8 cellular contexts compared by ENCODE assay signal in the genomic region with DNA sequence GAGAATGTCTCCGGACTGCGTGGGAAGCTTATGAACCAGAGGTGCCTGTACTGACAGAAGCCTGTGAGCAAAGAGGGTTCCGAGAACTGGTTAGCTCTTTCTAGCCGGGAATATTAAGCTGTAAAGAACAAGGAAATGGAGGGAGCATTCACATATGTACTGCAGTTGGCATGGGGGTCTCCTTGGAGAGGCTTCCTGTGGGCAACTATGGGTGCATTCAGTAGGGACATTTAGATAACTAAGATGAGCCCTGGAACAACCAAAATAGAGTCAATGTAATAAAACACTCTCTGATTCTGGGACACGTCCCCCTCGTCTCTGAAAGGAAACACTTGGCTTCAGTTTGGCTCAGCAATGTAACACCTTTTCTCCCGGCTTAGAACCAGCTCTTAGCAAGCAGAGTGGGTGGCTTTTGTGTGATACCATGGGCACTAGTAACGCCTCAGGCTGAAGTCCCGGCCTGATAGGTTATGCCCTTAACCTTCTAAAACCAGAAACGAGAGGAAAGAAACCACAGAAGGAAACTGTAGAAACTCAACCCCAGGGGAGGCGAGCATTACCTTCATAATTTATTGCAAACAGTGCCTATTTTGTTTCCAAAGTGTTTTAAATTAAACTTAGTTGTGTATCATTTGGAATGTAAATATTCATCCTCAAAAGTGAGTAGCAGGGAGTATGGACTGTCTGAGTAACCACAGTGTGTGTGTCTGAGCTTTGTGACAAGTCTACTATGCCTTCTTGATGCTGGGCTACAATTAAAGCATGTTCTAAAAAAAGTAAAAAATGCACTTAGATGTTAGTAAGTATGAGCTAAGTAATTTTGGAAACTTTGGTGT. TPM values are rescaled to one million over a fixed set of nuclear protein-coding genes. Genes with fewer than 3 reads are reported as not detected.
A peak's percentile ranks its signal among the peaks of the same experiment; 100 is the strongest.
DNase-seq lines count a peak whose midpoint lies in the region; ATAC-seq lines count a peak whose summit lies in the region.

No MANE protein-coding gene starts in this region.

- H3K4me1 ChIP-seq in effector memory CD4-positive, alpha-beta T cell (ENCODE audit: control insufficient read depth, insufficient read depth, low read length, poor library complexity, severe bottlenecking): peaks cover 65% of the 10 kb centered on the region

- H3K27ac ChIP-seq in effector memory CD4-positive, alpha-beta T cell (ENCODE audit: insufficient read depth, low read length, poor library complexity, severe bottlenecking): peak overlapping the region; percentile 92

- no peaks in the 10 kb centered on the region for H3K9me3 Mint-ChIP-seq in T-cell

- POLR2A ChIA-PET in T-cell (lab: Charles Lee): interaction anchor here (0.6 to 2.2 kb wide), 8 partner anchors 13 to 487 kb away, joined by 3 to 8 read pairs (median 4); no protein-coding TSS in a partner anchor

- no peaks in the 10 kb centered on the region for H3K36me3 ChIP-seq in effector memory CD4-positive, alpha-beta T cell (ENCODE audit: control insufficient read depth, insufficient read depth, low read length)

- no peaks in the 10 kb centered on the region for H3K36me3 Mint-ChIP-seq in T-cell

- DNase-seq in T-cell: peak in 30 of 34 experiments; percentile 12 to 63 (median 39)
- peak in 2 of 3 donors; percentile 4 to 20 for DNase-seq in effector memory CD4-positive, alpha-beta T cell
- DNase-seq in stimulated activated CD4-positive, alpha-beta T cell treated with anti-CD3 and anti-CD28 coated beads, Interleukin-2, amount 100 ng/mL, for 24 hours: peak; percentile 54 to 59
- no peak for DNase-seq in T1000 (lab: John Stamatoyannopoulos, UW)
- no peak for DNase-seq in NOMO-1 treated with DMSO at 0.1 percent for 48 hours (lab: John Stamatoyannopoulos, UW; ENCODE audit: unreplicated experiment)

- peak overlapping the region; percentile 51 to 81 (median 75) for H3K4me3 Mint-ChIP-seq in T-cell

- H3K9me3 ChIP-seq in effector memory CD4-positive, alpha-beta T cell (ENCODE audit: control insufficient read depth, low read length): no peaks in the 10 kb centered on the region

- H3K27me3 ChIP-seq in effector memory CD4-positive, alpha-beta T cell (replicated peaks; ENCODE audit: control insufficient read depth, insufficient read depth, low read length, poor library complexity, severe bottlenecking): no peaks in the 10 kb centered on the region

- peak overlapping the region; percentile 92 to 96 for H3K27ac Mint-ChIP-seq in T-cell

- no peaks in the 10 kb centered on the region for H3K27me3 Mint-ChIP-seq in T-cell

- H3K4me1 Mint-ChIP-seq in T-cell: peaks cover 70 to 74% (median 73%) of the 10 kb centered on the region in 3 donors

- CTCF ChIA-PET in T-cell (lab: Charles Lee): interaction anchor here (0.5 to 5.5 kb wide), 35 partner anchors 18 to 393 kb away, joined by 3 to 89 read pairs (median 4); no protein-coding TSS in a partner anchor

- peak overlapping the region; percentile 7 for H3K4me3 ChIP-seq in effector memory CD4-positive, alpha-beta T cell (ENCODE audit: insufficient read depth, low read depth, low read length, poor library complexity, severe bottlenecking)

- ATAC-seq in GM18907 (IDR thresholded peaks at IDR 0.05; ENCODE audit: unreplicated experiment): peak; percentile 46
- peak; percentile 17 to 43 (median 31) for ATAC-seq in T-cell (replicated peaks in 1 of 4)
- no peak for ATAC-seq in HG02610 (IDR thresholded peaks at IDR 0.05; ENCODE audit: unreplicated experiment)
- no peak for ATAC-seq in HG03045 (IDR thresholded peaks at IDR 0.05; ENCODE audit: unreplicated experiment)

RNA-seq across cellular contexts. Expression of gene LPIN2, which starts 48.9 kb away (rescaled TPM):
- total RNA-seq in T-cell: 100 to 1,000 TPM in 1 of 5 donors, 10 to 100 TPM in 4; 78.9 to 107 (median 88.8) TPM

Comparison
In these comparisons a context has a peak if more than half of its experiments do, and no peak if none do; other contexts are left out.
1. ATAC-seq: peak in GM18907 (single experiment) and T-cell (4 of 4); none in HG02610 (single experiment) and HG03045 (single experiment).
2. DNase-seq: peak in T-cell (30 of 34), effector memory CD4-positive, alpha-beta T cell (2 of 3) and stimulated activated CD4-positive, alpha-beta T cell treated with anti-CD3 and anti-CD28 coated beads, Interleukin-2, amount 100 ng/mL, for 24 hours (2 of 2); none in T1000 (single experiment) and NOMO-1 treated with DMSO at 0.1 percent for 48 hours (single experiment).